ENCODE assay signal across 14 cellular contexts in genomic region chr4:176360446-176360845, GRCh38. TPM values are rescaled to one million over a fixed set of nuclear protein-coding genes. Genes with fewer than 3 reads are reported as not detected.
DNase-seq lines count a peak whose midpoint lies in the region; ATAC-seq and TF ChIP-seq lines count a peak whose summit lies in the region.
"Had no signal": no experiment of that assay in that cellular context is flagged by ENCODE, and none has a peak within 500 bp of the region (broad histone marks: within the 10 kb centered on the region; RNA-seq: fewer than 3 reads in every experiment).

No MANE protein-coding gene starts in this region.

- DNase-seq in GM23248, result peak; percentile 65
- DNase-seq in RPMI7951 (ENCODE audit: low read depth), result peak; percentile 16
- DNase-seq in fibroblast of mammary gland (ENCODE audit: low read depth), result peak; percentile 65
- DNase-seq in stimulated activated effector memory CD8-positive, alpha-beta T cell treated with anti-CD3 and anti-CD28 coated beads, Interleukin-12 subunit alpha, Interleukin-12 subunit beta, amount 100 ng/mL, for 72 hours (ENCODE audit: low spot score in 2 of 2), result no peak
- DNase-seq in HAP-1 (ENCODE audit: low spot score in 2 of 2), result no peak
- no peak for DNase-seq in body of pancreas
- DNase-seq in activated CD4-positive, CD25-positive, alpha-beta regulatory T cell (lab: John Stamatoyannopoulos, UW), result no peak
- DNase-seq: BE2C; Calu3; CD4-positive, alpha-beta T cell; DMS53; KBM-7; NCI-H1417 treated with DMSO at 0.1 percent for 48 hours; NCI-H446 had no signal

- H3K4me2 ChIP-seq in GM23248 (ENCODE audit: unreplicated experiment), result peak overlapping the region; percentile 79

- TF ChIP-seq CTCF in fibroblast of mammary gland (conservative IDR thresholded peaks at IDR 0.05; ENCODE audit: control insufficient read depth, insufficient read depth, low read depth, low read length) (no peak), body of pancreas (IDR thresholded peaks at IDR 0.05) (no peak)

- H3K4me1 ChIP-seq in GM23248 (ENCODE audit: insufficient read depth) (peaks cover 25% of the 10 kb centered on the region), HAP-1 (no peaks in the 10 kb centered on the region), body of pancreas (no peaks in the 10 kb centered on the region)
- H3K4me1 ChIP-seq: BE2C had no signal

- no peaks in the 10 kb centered on the region for H3K79me2 ChIP-seq in GM23248 (ENCODE audit: insufficient read depth)

- H3K27ac Mint-ChIP-seq in stimulated activated effector memory CD8-positive, alpha-beta T cell treated with anti-CD3 and anti-CD28 coated beads, Interleukin-12 subunit alpha, Interleukin-12 subunit beta, amount 100 ng/mL, for 72 hours, result no peak overlapping the region
- H3K27ac Mint-ChIP-seq: CD4-positive, alpha-beta T cell had no signal

- ATAC-seq in stimulated activated effector memory CD8-positive, alpha-beta T cell treated with anti-CD3 and anti-CD28 coated beads, Interleukin-12 subunit alpha, Interleukin-12 subunit beta, amount 100 ng/mL, for 72 hours, result peak; percentile 45
- ATAC-seq in body of pancreas, result no peak

- no peaks in the 10 kb centered on the region for H3K4me1 Mint-ChIP-seq in stimulated activated effector memory CD8-positive, alpha-beta T cell treated with anti-CD3 and anti-CD28 coated beads, Interleukin-12 subunit alpha, Interleukin-12 subunit beta, amount 100 ng/mL, for 72 hours

- no peaks in the 10 kb centered on the region for H3K27me3 ChIP-seq in GM23248 (replicated peaks; ENCODE audit: insufficient read depth)
- H3K27me3 ChIP-seq in HAP-1 (ENCODE audit: low read depth), result no peaks in the 10 kb centered on the region
- H3K27me3 ChIP-seq in body of pancreas, result no peaks in the 10 kb centered on the region
- H3K27me3 ChIP-seq: BE2C had no signal

- H3F3A ChIP-seq in GM23248 (ENCODE audit: insufficient read depth), result peaks cover 30% of the 10 kb centered on the region

- H3K9me3 Mint-ChIP-seq in stimulated activated effector memory CD8-positive, alpha-beta T cell treated with anti-CD3 and anti-CD28 coated beads, Interleukin-12 subunit alpha, Interleukin-12 subunit beta, amount 100 ng/mL, for 72 hours, result no peaks in the 10 kb centered on the region
- H3K9me3 Mint-ChIP-seq: CD4-positive, alpha-beta T cell had no signal

- no peak for TF ChIP-seq POLR2A in body of pancreas (IDR thresholded peaks at IDR 0.05)

- H3K9ac ChIP-seq in GM23248, result no peak overlapping the region

- no peaks in the 10 kb centered on the region for H3K9me2 ChIP-seq in GM23248 (ENCODE audit: insufficient read depth)

- no peaks in the 10 kb centered on the region for H3K36me3 Mint-ChIP-seq in stimulated activated effector memory CD8-positive, alpha-beta T cell treated with anti-CD3 and anti-CD28 coated beads, Interleukin-12 subunit alpha, Interleukin-12 subunit beta, amount 100 ng/mL, for 72 hours

- in situ Hi-C loops in GM23248 (cut with MboI), result loop anchor here (25.0 kb wide), 1 partner anchor 977 kb away; no protein-coding TSS in a partner anchor
- in situ Hi-C loops in HAP-1 (cut with MboI; ENCODE audit: low sequenced_read_pairs), result no loop called here

- intact Hi-C loops in body of pancreas (cut with DNase I), result no loop called here

- no peak overlapping the region for H2AFZ ChIP-seq in GM23248

- H3K4me3 ChIP-seq in GM23248 (no peak overlapping the region), fibroblast of mammary gland (ENCODE audit: control insufficient read depth, low read depth, low read length) (no peak overlapping the region), HAP-1 (no peak overlapping the region), body of pancreas (no peak overlapping the region)

- H3K9me3 ChIP-seq in GM23248 (ENCODE audit: low read depth) (no peaks in the 10 kb centered on the region), HAP-1 (no peaks in the 10 kb centered on the region), body of pancreas (no peaks in the 10 kb centered on the region)
- H3K9me3 ChIP-seq: BE2C had no signal

- H4K20me1 ChIP-seq in GM23248 (ENCODE audit: insufficient read depth), result no peaks in the 10 kb centered on the region

- H3K27ac ChIP-seq in GM23248, result peak overlapping the region; percentile 68; the same call in 1 of the 2 replicates
- H3K27ac ChIP-seq in body of pancreas, result no peak overlapping the region

- H3K36me3 ChIP-seq in GM23248 (ENCODE audit: low read depth) (no peaks in the 10 kb centered on the region), HAP-1 (replicated peaks) (no peaks in the 10 kb centered on the region), body of pancreas (replicated peaks in 1 of 2; ENCODE audit: insufficient read depth in 1 of 2, low read depth in 2 of 2) (no peaks in the 10 kb centered on the region)
- H3K36me3 ChIP-seq: BE2C had no signal

- no peak overlapping the region for H3K4me3 Mint-ChIP-seq in stimulated activated effector memory CD8-positive, alpha-beta T cell treated with anti-CD3 and anti-CD28 coated beads, Interleukin-12 subunit alpha, Interleukin-12 subunit beta, amount 100 ng/mL, for 72 hours
- H3K4me3 Mint-ChIP-seq: CD4-positive, alpha-beta T cell had no signal

RNA-seq across cellular contexts. Expression of gene SPCS3, which starts 40.7 kb away (rescaled TPM):
- 80.4 and 84.4 TPM in 2 replicates for total RNA-seq in GM23248 (2014; rRNA removed; shearing (Covaris generic))
- polyA plus RNA-seq in GM23248 (2016; fragmentation: Nextera tagmentation; extraction: Ambion mirVana), result 108 and 113 TPM in 2 replicates
- total RNA-seq in RPMI7951 (2014; rRNA removed; shearing (Covaris generic)), result 60.4 and 62.4 TPM in 2 replicates
- total RNA-seq in body of pancreas, result 10 to 100 TPM; 79.1 to 87.2 TPM

Comparison
In these comparisons a context has a peak if more than half of its experiments do, and no peak if none do; other contexts are left out.
1. DNase-seq: peak in GM23248 (single experiment), RPMI7951 (single experiment) and fibroblast of mammary gland (single experiment); none in stimulated activated effector memory CD8-positive, alpha-beta T cell treated with anti-CD3 and anti-CD28 coated beads, Interleukin-12 subunit alpha, Interleukin-12 subunit beta, amount 100 ng/mL, for 72 hours (0 of 2), HAP-1 (0 of 2), body of pancreas (0 of 4) and activated CD4-positive, CD25-positive, alpha-beta regulatory T cell (0 of 4).